Comparison of ENCODE assay signal across 16 cellular contexts in genomic region chr17:82076018-82076784, GRCh38. TPM values are rescaled to one million over a fixed set of nuclear protein-coding genes. Genes with fewer than 3 reads are reported as not detected.
DNase-seq lines count a peak whose midpoint lies in the region; ATAC-seq and TF ChIP-seq lines count a peak whose summit lies in the region.
"Had no signal": no experiment of that assay in that cellular context is flagged by ENCODE, and none has a peak within 500 bp of the region (broad histone marks: within the 10 kb centered on the region; RNA-seq: fewer than 3 reads in every experiment).

No MANE protein-coding gene starts in this region.

- ATAC-seq in right cardiac atrium (no peak), Right ventricle myocardium inferior (no peak), RWPE2 (ENCODE audit: low read depth) (peak; percentile 33), left lobe of liver (peak; percentile 26), HG02970 (IDR thresholded peaks at IDR 0.05; ENCODE audit: low FRiP score, unreplicated experiment) (no peak), GM19328 (IDR thresholded peaks at IDR 0.05; ENCODE audit: unreplicated experiment) (no peak)

- H3K27ac ChIP-seq in right cardiac atrium (ENCODE audit: low read length) (no peak overlapping the region), RWPE2 (ENCODE audit: poor library complexity, severe bottlenecking) (no peak overlapping the region)
- H3K27ac ChIP-seq: neutrophil, upper lobe of right lung had no signal

- H3K27me3 ChIP-seq in right cardiac atrium (ENCODE audit: control insufficient read depth, insufficient read depth) (no peaks in the 10 kb centered on the region), RWPE2 (ENCODE audit: insufficient read depth, poor library complexity, severe bottlenecking) (no peaks in the 10 kb centered on the region)
- H3K27me3 ChIP-seq: dorsolateral prefrontal cortex, neutrophil, upper lobe of right lung had no signal

- intact Hi-C loops in right cardiac atrium (cut with DNase I) = no loop called here
- intact Hi-C loops in Right ventricle myocardium inferior (cut with DNase I) = no loop called here

- H3K36me3 ChIP-seq in RWPE2 (ENCODE audit: low read depth) = peaks cover 32% of the 10 kb centered on the region

- H3K9me3 ChIP-seq in right cardiac atrium (ENCODE audit: control insufficient read depth, low read length) = no peaks in the 10 kb centered on the region
- no peaks in the 10 kb centered on the region for H3K9me3 ChIP-seq in RWPE2 (ENCODE audit: severe bottlenecking)
- H3K9me3 ChIP-seq: neutrophil, upper lobe of right lung had no signal

- 83% methylated on average over 25 of the region's 25 CpGs for WGBS in right cardiac atrium

- TF ChIP-seq CTCF in RWPE2 (IDR thresholded peaks at IDR 0.05; ENCODE audit: poor library complexity, severe bottlenecking) = no peak

- DNase-seq in right cardiac atrium (peak in 2 of 3 donors; percentile 25 to 36), Right ventricle myocardium inferior (ENCODE audit: missing footprints) (no peak), RWPE2 (ENCODE audit: low spot score) (no peak), left lobe of liver (ENCODE audit: low spot score) (no peak), NCI-H146 (lab: John Stamatoyannopoulos, UW) (no peak), hippocampal formation (lab: John Stamatoyannopoulos, UW) (no peak)
- DNase-seq: dorsolateral prefrontal cortex; HFFc6; NCI-H1694 treated with DMSO at 0.1 percent for 48 hours; NCI-H446 treated with DMSO at 0.1 percent for 48 hours; stimulated activated CD4-positive, alpha-beta T cell treated with anti-CD3 and anti-CD28 coated beads, Interleukin-15, amount 100 ng/mL, for 24 hours; stimulated activated naive CD4-positive, alpha-beta T cell; upper lobe of right lung had no signal

- H3K4me3 ChIP-seq in right cardiac atrium (ENCODE audit: low read length) = no peak overlapping the region
- no peak overlapping the region for H3K4me3 ChIP-seq in RWPE2 (ENCODE audit: severe bottlenecking)
- H3K4me3 ChIP-seq: dorsolateral prefrontal cortex, upper lobe of right lung had no signal

- H3K4me1 ChIP-seq in right cardiac atrium (ENCODE audit: control insufficient read depth, insufficient read depth, low read length) (no peaks in the 10 kb centered on the region), RWPE2 (ENCODE audit: insufficient read depth, poor library complexity, severe bottlenecking) (peaks cover 4% of the 10 kb centered on the region)
- H3K4me1 ChIP-seq: upper lobe of right lung had no signal

RNA-seq across cellular contexts. Expression of gene DUS1L, which starts 10.6 kb away (rescaled TPM):
- total RNA-seq in right cardiac atrium (10 to 100 TPM; 51.3 to 63.1 (median 58.4) TPM), Right ventricle myocardium inferior (59.3 TPM), left lobe of liver (121 TPM)
- 82.1 TPM for polyA plus RNA-seq in right cardiac atrium

RNA-seq across cellular contexts. Expression of gene FASN, which starts 21.8 kb away (rescaled TPM):
- 10 to 100 TPM; 14.3 to 71.8 (median 23.4) TPM for total RNA-seq in right cardiac atrium
- polyA plus RNA-seq in right cardiac atrium = 86.3 TPM
- total RNA-seq in Right ventricle myocardium inferior = 46.6 TPM
- 267 TPM for total RNA-seq in left lobe of liver

RNA-seq across cellular contexts. Expression of gene GPS1, which starts 24.5 kb away (rescaled TPM):
- 10 to 100 TPM; 87.1 to 93.7 (median 90.6) TPM for total RNA-seq in right cardiac atrium
- polyA plus RNA-seq in right cardiac atrium = 75.1 TPM
- total RNA-seq in Right ventricle myocardium inferior = 80.9 TPM
- total RNA-seq in left lobe of liver = 84.1 TPM

RNA-seq across cellular contexts. Expression of gene RFNG, which starts 24.6 kb away (rescaled TPM):
- 10 to 100 TPM; 19.0 to 25.1 (median 20.2) TPM for total RNA-seq in right cardiac atrium
- 25.4 TPM for polyA plus RNA-seq in right cardiac atrium
- total RNA-seq in Right ventricle myocardium inferior = 19.3 TPM
- total RNA-seq in left lobe of liver = 45.8 TPM

RNA-seq across cellular contexts. Expression of gene DCXR, which starts 38.7 kb away (rescaled TPM):
- 100 to 1,000 TPM; 127 to 181 (median 168) TPM for total RNA-seq in right cardiac atrium
- 196 TPM for polyA plus RNA-seq in right cardiac atrium
- total RNA-seq in Right ventricle myocardium inferior = 175 TPM
- total RNA-seq in left lobe of liver = 1,477 TPM

Comparison
In these comparisons a context has a peak if more than half of its experiments do, and no peak if none do; other contexts are left out.
1. DNase-seq: peak in right cardiac atrium (2 of 3); none in Right ventricle myocardium inferior (single experiment), RWPE2 (single experiment), left lobe of liver (single experiment), NCI-H146 (single experiment) and hippocampal formation (0 of 2).
2. ATAC-seq: peak in RWPE2 (single experiment) and left lobe of liver (single experiment); none in right cardiac atrium (0 of 2), Right ventricle myocardium inferior (single experiment), HG02970 (single experiment) and GM19328 (single experiment).